ENCODE assay signal across 1 cellular context in genomic region chr5:134813407-134813806, GRCh38.
TF ChIP-seq lines count a peak whose summit lies in the region.

No MANE protein-coding gene starts in this region.

TF ChIP-seq in GM12878, 131 proteins besides CTCF, POLR2A, EP300 and RAD21 (continued from another document):
- TF ChIP-seq ZBTB40 (IDR thresholded peaks at IDR 0.05; ENCODE audit: borderline replicate concordance) (no peak), SP1 (IDR thresholded peaks at IDR 0.05; ENCODE audit: low read depth, low read length) (no peak), FOXK2 (IDR thresholded peaks at IDR 0.05) (no peak), SUPT20H (IDR thresholded peaks at IDR 0.05; ENCODE audit: borderline replicate concordance, control insufficient read depth, low read depth, low read length) (no peak), JUND (IDR thresholded peaks at IDR 0.05; ENCODE audit: low read depth, low read length) (no peak), RB1 (IDR thresholded peaks at IDR 0.05; ENCODE audit: borderline replicate concordance) (no peak), IKZF1 (conservative IDR thresholded peaks at IDR 0.05) (no peak), ATF3 (IDR thresholded peaks at IDR 0.05; ENCODE audit: borderline replicate concordance, extremely low read depth, low read depth, low read length) (no peak), DPF2 (IDR thresholded peaks at IDR 0.05) (no peak), USF1 (IDR thresholded peaks at IDR 0.05; ENCODE audit: borderline replicate concordance, extremely low read length, insufficient read depth, low read depth, low read length) (no peak), SIN3A (IDR thresholded peaks at IDR 0.05; ENCODE audit: low read depth, low read length) (no peak), BHLHE40 (IDR thresholded peaks at IDR 0.05; ENCODE audit: borderline replicate concordance in 1 of 2, low read depth in 2 of 2, low read length in 1 of 2) (no peak), CBX5 (IDR thresholded peaks at IDR 0.05; ENCODE audit: low read depth) (no peak), RUNX3 (IDR thresholded peaks at IDR 0.05; ENCODE audit: low read length) (peak; percentile 65; the same call in 1 of the 2 replicates), JUNB (IDR thresholded peaks at IDR 0.05) (peak; percentile 24; the same call in 1 of the 2 replicates), CEBPZ (IDR thresholded peaks at IDR 0.05; ENCODE audit: low read depth, low read length) (no peak), SPI1 (IDR thresholded peaks at IDR 0.05; ENCODE audit: borderline replicate concordance, insufficient read depth, low read depth, low read length) (peak; percentile 26; the same call in 1 of the 2 replicates), BRCA1 (IDR thresholded peaks at IDR 0.05; ENCODE audit: low read depth, low read length) (no peak), ZZZ3 (IDR thresholded peaks at IDR 0.05; ENCODE audit: control insufficient read depth, insufficient read length, low read depth) (no peak), ZNF687 (IDR thresholded peaks at IDR 0.05) (no peak), SREBF2 (IDR thresholded peaks at IDR 0.05; ENCODE audit: low read length) (no peak), CBX3 (IDR thresholded peaks at IDR 0.05; ENCODE audit: borderline replicate concordance, low read depth) (no peak)
- TF ChIP-seq, protein P1, sequence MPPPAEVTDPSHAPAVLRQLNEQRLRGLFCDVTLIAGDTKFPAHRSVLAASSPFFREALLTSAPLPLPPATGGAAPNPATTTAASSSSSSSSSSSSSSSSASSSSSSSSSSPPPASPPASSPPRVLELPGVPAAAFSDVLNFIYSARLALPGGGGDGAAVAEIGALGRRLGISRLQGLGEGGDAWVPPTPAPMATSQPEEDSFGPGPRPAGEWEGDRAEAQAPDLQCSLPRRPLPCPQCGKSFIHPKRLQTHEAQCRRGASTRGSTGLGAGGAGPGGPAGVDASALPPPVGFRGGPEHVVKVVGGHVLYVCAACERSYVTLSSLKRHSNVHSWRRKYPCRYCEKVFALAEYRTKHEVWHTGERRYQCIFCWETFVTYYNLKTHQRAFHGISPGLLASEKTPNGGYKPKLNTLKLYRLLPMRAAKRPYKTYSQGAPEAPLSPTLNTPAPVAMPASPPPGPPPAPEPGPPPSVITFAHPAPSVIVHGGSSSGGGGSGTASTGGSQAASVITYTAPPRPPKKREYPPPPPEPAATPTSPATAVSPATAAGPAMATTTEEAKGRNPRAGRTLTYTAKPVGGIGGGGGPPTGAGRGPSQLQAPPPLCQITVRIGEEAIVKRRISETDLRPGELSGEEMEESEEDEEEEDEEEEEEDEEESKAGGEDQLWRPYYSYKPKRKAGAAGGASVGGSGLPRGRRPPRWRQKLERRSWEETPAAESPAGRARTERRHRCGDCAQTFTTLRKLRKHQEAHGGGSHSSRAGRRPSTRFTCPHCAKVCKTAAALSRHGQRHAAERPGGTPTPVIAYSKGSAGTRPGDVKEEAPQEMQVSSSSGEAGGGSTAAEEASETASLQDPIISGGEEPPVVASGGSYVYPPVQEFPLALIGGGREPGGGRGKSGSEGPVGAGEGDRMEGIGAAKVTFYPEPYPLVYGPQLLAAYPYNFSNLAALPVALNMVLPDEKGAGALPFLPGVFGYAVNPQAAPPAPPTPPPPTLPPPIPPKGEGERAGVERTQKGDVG (CRISPR knock-in tag; IDR thresholded peaks at IDR 0.05) = no peak
TF ChIP-seq in GM12878: peak in this region for 7.
